Comparison of ENCODE assay signal across 24 cellular contexts in the genomic region with DNA sequence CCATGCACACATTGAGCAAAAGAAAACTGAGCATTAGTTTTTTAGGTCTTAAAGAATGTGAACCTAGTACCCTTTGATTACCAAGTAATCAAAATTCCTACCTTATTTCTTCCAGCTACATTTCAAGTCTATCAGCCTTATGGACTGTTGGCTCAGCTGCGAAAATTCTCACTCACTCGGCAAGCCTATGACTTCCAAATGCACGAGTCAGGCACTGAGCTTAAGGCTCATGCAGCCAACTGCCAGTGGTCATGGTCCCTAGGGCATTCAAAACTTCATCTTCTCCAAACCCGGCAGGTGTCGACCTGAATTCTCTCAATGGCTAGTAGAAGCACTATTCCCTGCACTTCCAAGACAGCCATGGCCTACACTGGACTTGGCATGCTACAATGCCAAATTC. TPM values are rescaled to one million over a fixed set of nuclear protein-coding genes. Genes with fewer than 3 reads are reported as not detected.
"Had no signal": no experiment of that assay in that cellular context is flagged by ENCODE, and none has a peak within 500 bp of the region (broad histone marks: within the 10 kb centered on the region; RNA-seq: fewer than 3 reads in every experiment).

No MANE protein-coding gene starts in this region.

- H3K27ac Mint-ChIP-seq: activated CD8-positive, alpha-beta T cell treated with anti-CD3 and anti-CD28 coated beads, Interleukin-2, amount 10 ng/mL, durations not matched to agents 7 days and 5 days; activated naive CD4-positive, alpha-beta T cell treated with anti-CD3 and anti-CD28 coated beads, Interleukin-2, amount 50 U/mL, for 72 hours; T-helper 17 cell had no signal

- H3K4me3 Mint-ChIP-seq: activated CD8-positive, alpha-beta T cell treated with anti-CD3 and anti-CD28 coated beads, Interleukin-2, amount 10 ng/mL, durations not matched to agents 7 days and 5 days; brain; T-helper 17 cell had no signal

- H3K27me3 Mint-ChIP-seq: brain had no signal

- DNase-seq: activated CD4-positive, alpha-beta T cell treated with anti-CD3 and anti-CD28 coated beads for 4 hours; activated CD8-positive, alpha-beta memory T cell treated with anti-CD3 and anti-CD28 coated beads, Interleukin-2, amount 50 U/mL, for 4 hours; activated CD8-positive, alpha-beta T cell treated with anti-CD3 and anti-CD28 coated beads, Interleukin-2, amount 10 ng/mL, durations not matched to agents 7 days and 5 days; activated effector memory CD4-positive, alpha-beta T cell treated with anti-CD3 and anti-CD28 coated beads, Interleukin-2, amount 50 U/mL, for 16 hours; activated T-cell treated with anti-CD3 and anti-CD28 coated beads, Interleukin-2, amount 50 U/mL, for 48 hours; central memory CD4-positive, alpha-beta T cell; effector CD8-positive, alpha-beta T cell; esophagus squamous epithelium; gastrocnemius medialis; left cardiac atrium; midbrain; posterior cingulate gyrus; small intestine; stimulated activated CD4-positive, alpha-beta T cell treated with anti-CD3 and anti-CD28 coated beads, Interleukin-4, amount 100 ng/mL, for 24 hours; stimulated activated naive CD8-positive, alpha-beta T cell treated with anti-CD3 and anti-CD28 coated beads, Interleukin-15, Interleukin-2, amounts not matched to agents 100 U/mL and 50 U/mL, for 24 hours; T-helper 17 cell; upper lobe of left lung had no signal

- H3K4me3 ChIP-seq: coronary artery, esophagus squamous epithelium, gastrocnemius medialis, heart right ventricle, lung, suprapubic skin, upper lobe of left lung had no signal

- H3K9me3 ChIP-seq: esophagus squamous epithelium, gastrocnemius medialis, heart right ventricle, suprapubic skin, upper lobe of left lung had no signal

- H3K36me3 Mint-ChIP-seq: brain had no signal

- H3K27ac ChIP-seq: coronary artery, esophagus squamous epithelium, gastrocnemius medialis, heart right ventricle, suprapubic skin, upper lobe of left lung had no signal

- ATAC-seq: activated CD8-positive, alpha-beta T cell treated with anti-CD3 and anti-CD28 coated beads, Interleukin-2, amount 10 ng/mL, durations not matched to agents 7 days and 5 days; activated naive CD4-positive, alpha-beta T cell treated with anti-CD3 and anti-CD28 coated beads, Interleukin-2, amount 50 U/mL, for 72 hours; gastrocnemius medialis; stimulated activated naive CD8-positive, alpha-beta T cell treated with anti-CD3 and anti-CD28 coated beads, Interleukin-15, Interleukin-2, amounts not matched to agents 100 U/mL and 50 U/mL, for 24 hours; T-helper 17 cell had no signal

- H3K36me3 ChIP-seq: esophagus squamous epithelium, gastrocnemius medialis, upper lobe of left lung had no signal

- H3K27me3 ChIP-seq: esophagus squamous epithelium, gastrocnemius medialis, suprapubic skin, upper lobe of left lung had no signal

- H3K4me1 ChIP-seq: esophagus squamous epithelium, gastrocnemius medialis, suprapubic skin had no signal

RNA-seq across cellular contexts. Expression of a gene that starts 41.2 kb away (rescaled TPM):
- total RNA-seq: endothelial cell of umbilical vein had no signal
- polyA plus RNA-seq: endothelial cell of umbilical vein had no signal
